Comparison of ENCODE assay signal across 13 cellular contexts in the genomic region with DNA sequence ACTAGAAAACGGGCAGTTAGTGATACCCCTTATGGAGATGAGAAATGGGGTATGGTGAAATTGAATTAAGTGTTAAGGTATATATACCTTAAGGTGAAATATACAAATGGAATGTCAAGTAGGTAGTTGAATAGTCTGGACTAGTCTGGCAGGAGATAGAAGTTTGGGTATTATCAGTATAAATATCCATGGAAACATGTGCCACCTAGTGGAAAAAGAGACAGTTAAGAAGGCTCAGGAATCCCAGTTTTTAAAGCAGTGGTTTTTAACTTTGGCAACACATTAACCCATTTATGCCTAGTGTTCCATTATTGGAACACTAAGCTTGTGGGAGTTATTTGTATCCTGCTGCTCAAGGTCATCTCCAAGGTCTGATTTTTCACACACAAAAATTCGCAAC. TPM values are rescaled to one million over a fixed set of nuclear protein-coding genes. Genes with fewer than 3 reads are reported as not detected.
DNase-seq lines count a peak whose midpoint lies in the region; ATAC-seq, FAIRE-seq and TF ChIP-seq lines count a peak whose summit lies in the region.
"Had no signal": no experiment of that assay in that cellular context is flagged by ENCODE, and none has a peak within 500 bp of the region (broad histone marks: within the 10 kb centered on the region; RNA-seq: fewer than 3 reads in every experiment).

No MANE protein-coding gene starts in this region.

- FAIRE-seq in A204.1 (lab: Jason Lieb, UNC): peak; percentile 82

- H3K27me3 ChIP-seq in RWPE2 (ENCODE audit: insufficient read depth, poor library complexity, severe bottlenecking): no peaks in the 10 kb centered on the region

- ATAC-seq in RWPE2 (ENCODE audit: low read depth): peak; percentile 54; the same call in 2 of the 3 replicates
- no peak for ATAC-seq in mucosa of descending colon
- no peak for ATAC-seq in GM21381 (IDR thresholded peaks at IDR 0.05; ENCODE audit: unreplicated experiment)
- ATAC-seq: right cardiac atrium had no signal

- H3K36me3 ChIP-seq in RWPE2 (ENCODE audit: low read depth) (peaks cover 36% of the 10 kb centered on the region), mucosa of descending colon (ENCODE audit: low read depth) (no peaks in the 10 kb centered on the region)

- no peak overlapping the region for H3K4me3 ChIP-seq in RWPE2 (ENCODE audit: severe bottlenecking)
- H3K4me3 ChIP-seq in mucosa of descending colon: no peak overlapping the region

- H3K27ac ChIP-seq in RWPE2 (ENCODE audit: poor library complexity, severe bottlenecking): no peak overlapping the region

- H3K4me1 ChIP-seq in RWPE2 (ENCODE audit: insufficient read depth, poor library complexity, severe bottlenecking) (no peaks in the 10 kb centered on the region), mucosa of descending colon (ENCODE audit: low read depth) (no peaks in the 10 kb centered on the region)

- H3K9me3 ChIP-seq in RWPE2 (ENCODE audit: severe bottlenecking) (no peaks in the 10 kb centered on the region), mucosa of descending colon (no peaks in the 10 kb centered on the region)

- DNase-seq in GM03348 (ENCODE audit: low spot score): peak; percentile 23
- DNase-seq in RWPE2 (ENCODE audit: low spot score): no peak
- peak; percentile 2 for DNase-seq in fibroblast of the conjunctiva (ENCODE audit: low read depth)
- no peak for DNase-seq in NCI-H446 (lab: John Stamatoyannopoulos, UW)
- DNase-seq in T-helper 2 cell: no peak
- no peak for DNase-seq in mucosa of descending colon
- DNase-seq: activated CD4-positive, alpha-beta T cell treated with anti-CD3 and anti-CD28 coated beads for 4 hours; CD8-positive, alpha-beta memory T cell; NCI-H1105 treated with DMSO at 0.1 percent for 48 hours; right cardiac atrium; Right ventricle myocardium superior had no signal

- TF ChIP-seq CTCF in RWPE2 (IDR thresholded peaks at IDR 0.05; ENCODE audit: poor library complexity, severe bottlenecking) (peak; percentile 37), mucosa of descending colon (IDR thresholded peaks at IDR 0.05) (no peak)

- intact Hi-C loops in mucosa of descending colon (cut with DNase I, micrococcal nuclease): no loop called here

RNA-seq across cellular contexts. Expression of a gene that starts 38.6 kb away (rescaled TPM):
- total RNA-seq in mucosa of descending colon: under 1 TPM in 1 of 3 donors, not detected in 2; 0.13 TPM
- total RNA-seq: CD8-positive, alpha-beta memory T cell; right cardiac atrium; Right ventricle myocardium superior had no signal

Comparison
In these comparisons a context has a peak if more than half of its experiments do, and no peak if none do; other contexts are left out.
1. DNase-seq: peak in GM03348 (single experiment) and fibroblast of the conjunctiva (single experiment); none in RWPE2 (single experiment), NCI-H446 (0 of 2), T-helper 2 cell (0 of 5) and mucosa of descending colon (0 of 3).